22 cellular contexts compared by ENCODE assay signal in the genomic region with DNA sequence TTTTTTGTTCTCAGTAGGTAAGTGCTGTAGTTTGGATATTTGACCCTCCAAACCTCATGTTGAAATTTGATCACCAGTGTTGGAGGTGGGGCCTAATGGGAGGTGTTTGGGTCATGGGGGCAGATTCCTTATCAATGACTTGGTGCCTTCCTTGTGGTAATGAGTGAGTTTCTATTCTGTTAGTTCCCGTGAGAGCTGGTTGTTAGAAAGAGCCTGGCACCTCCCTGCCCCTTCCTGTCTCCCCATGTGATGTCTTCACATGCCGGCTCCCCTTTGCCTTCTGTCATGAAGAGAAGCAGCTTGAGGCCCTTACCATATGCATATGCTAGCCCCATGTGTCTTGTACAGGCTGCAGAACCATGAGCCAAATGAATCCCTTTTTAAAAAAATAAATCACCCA.
DNase-seq lines count a peak whose midpoint lies in the region; ATAC-seq, FAIRE-seq and TF ChIP-seq lines count a peak whose summit lies in the region.
"Had no signal": no experiment of that assay in that cellular context is flagged by ENCODE, and none has a peak within 500 bp of the region (broad histone marks: within the 10 kb centered on the region; RNA-seq: fewer than 3 reads in every experiment).

No MANE protein-coding gene starts in this region.

- no peak overlapping the region for H2AFZ ChIP-seq in IMR-90 (replicated peaks; ENCODE audit: low read length, poor library complexity)
- H2AFZ ChIP-seq in astrocyte (ENCODE audit: low read depth, low read length) = no peak overlapping the region

- H3K4me1 ChIP-seq in IMR-90 (ENCODE audit: control insufficient read depth, insufficient read depth, low read length) (peaks cover 2% of the 10 kb centered on the region; the same call in 1 of the 2 replicates), astrocyte (ENCODE audit: insufficient read depth, low read length) (peaks cover 16% of the 10 kb centered on the region)

- TF ChIP-seq POLR2A in IMR-90 (IDR thresholded peaks at IDR 0.05; ENCODE audit: low read depth, low read length) = no peak
- TF ChIP-seq POLR2A in H54 (IDR thresholded peaks at IDR 0.05; ENCODE audit: low read depth, low read length) = no peak

- in situ Hi-C loops in IMR-90 (cut with MboI; ENCODE audit: low sequenced_read_pairs) = no loop called here

- no peak overlapping the region for H4K8ac ChIP-seq in IMR-90 (ENCODE audit: low read depth in 2 of 2, low read length in 2 of 2)

- H2BK15ac ChIP-seq in IMR-90 (ENCODE audit: low read depth, low read length) = no peak overlapping the region

- H3K36me3 ChIP-seq in IMR-90 (ENCODE audit: control insufficient read depth, insufficient read depth, low read length) = no peaks in the 10 kb centered on the region
- H3K36me3 ChIP-seq in astrocyte (ENCODE audit: insufficient read depth, low read length) = no peaks in the 10 kb centered on the region
- H3K36me3 ChIP-seq: tibial artery had no signal

- FAIRE-seq in astrocyte (lab: Jason Lieb, UNC) = no peak
- no peak for FAIRE-seq in H54 (lab: Jason Lieb, UNC)
- FAIRE-seq: K562 had no signal

- H3K79me2 ChIP-seq in astrocyte (ENCODE audit: insufficient read depth, low read length) = no peaks in the 10 kb centered on the region

- BruUV-seq in IMR-90 (replicated peaks; lab: Mats Ljungman, UMichigan) = no TSS peak

- H3K14ac ChIP-seq in IMR-90 (replicated peaks; ENCODE audit: low read depth, low read length) = 0 out of 2 replicates have a peak overlapping the region, but pooled peaks have one; percentile 32

- H3K56ac ChIP-seq in IMR-90 (ENCODE audit: extremely low read depth, insufficient read depth, low read length) = no peak overlapping the region

- 80% methylated on average over 1 of the region's 2 CpGs; no CpG with 5 or more reads in 1 of the 2 experiments for WGBS in IMR-90 (ENCODE audit: extremely low coverage in 2 of 2, insufficient read length in 1 of 2), 2 experiments

- no peak overlapping the region for H3K23ac ChIP-seq in IMR-90 (ENCODE audit: low read depth, low read length)

- DNase-seq in ELF-1 (ENCODE audit: low read depth, low spot score) = peak; percentile 21
- DNase-seq in IMR-90 = peak; percentile 22
- peak; percentile 15 for DNase-seq in astrocyte (ENCODE audit: low read depth)
- peak; percentile 25 for DNase-seq in iPS DF 19.7 (ENCODE audit: low read depth, low spot score)
- DNase-seq in H54 (ENCODE audit: insufficient read length, low spot score) = no peak
- DNase-seq: activated CD4-positive, alpha-beta T cell treated with anti-CD3 and anti-CD28 coated beads, Interleukin-2, amount 10 ng/mL, durations not matched to agents 7 days and 5 days; activated gamma-delta T cell treated with Interleukin-2 at 50 U/mL for 16 hours; amygdala; CD4-positive, alpha-beta memory T cell; effector CD8-positive, alpha-beta T cell; MV-4-11; NCI-H187 treated with DMSO at 0.1 percent for 48 hours; NCI-H2227 treated with DMSO at 0.1 percent for 48 hours; RPMI8226; stimulated activated CD4-positive, alpha-beta T cell treated with anti-CD3 and anti-CD28 coated beads, Interleukin-2, amount 100 ng/mL, for 24 hours; stimulated activated naive CD8-positive, alpha-beta T cell treated with anti-CD3 and anti-CD28 coated beads, Interleukin-15, Interleukin-2, amounts not matched to agents 100 U/mL and 50 U/mL, for 24 hours; tibial artery had no signal

- H3K79me1 ChIP-seq in IMR-90 (ENCODE audit: low read depth in 1 of 2, low read length in 2 of 2) = peaks cover 0 to 3% of the 10 kb centered on the region in 2 experiments; a peak in 1 of 4 replicates

- CTCF ChIA-PET in IMR-90 (lab: Yijun Ruan, JAX) = no interaction called here

- peaks cover 9% of the 10 kb centered on the region for H3K36me3 Mint-ChIP-seq in astrocyte (ENCODE audit: low read depth, unreplicated experiment)

- 0 out of 2 replicates have a peak, but pooled peaks cover 2% of the 10 kb centered on the region for H3K9me3 ChIP-seq in IMR-90 (ENCODE audit: control insufficient read depth, insufficient read depth, low read length)
- H3K9me3 ChIP-seq in astrocyte (ENCODE audit: insufficient read depth, low read depth, low read length) = no peaks in the 10 kb centered on the region
- H3K9me3 ChIP-seq: tibial artery had no signal

- H3K27ac ChIP-seq in IMR-90 (ENCODE audit: insufficient read depth, low read length) (no peak overlapping the region), astrocyte (ENCODE audit: low read depth, low read length) (no peak overlapping the region)
- H3K27ac ChIP-seq: tibial artery had no signal

- H4K20me1 ChIP-seq in IMR-90 (ENCODE audit: insufficient read depth, low read length) (no peaks in the 10 kb centered on the region), astrocyte (ENCODE audit: insufficient read depth, low read length) (peaks cover 8% of the 10 kb centered on the region)

- no peak overlapping the region for H3K4me2 ChIP-seq in IMR-90 (ENCODE audit: low read depth, low read length)
- H3K4me2 ChIP-seq in astrocyte (ENCODE audit: low read length) = no peak overlapping the region

- H2AK5ac ChIP-seq in IMR-90 (ENCODE audit: low read depth, low read length) = no peak overlapping the region

- no peaks in the 10 kb centered on the region for H3K27me3 ChIP-seq in IMR-90 (ENCODE audit: control insufficient read depth, insufficient read depth, low read length)
- no peaks in the 10 kb centered on the region for H3K27me3 ChIP-seq in astrocyte (ENCODE audit: insufficient read depth, low read length)
- H3K27me3 ChIP-seq: tibial artery had no signal

- no peak overlapping the region for H3K4ac ChIP-seq in IMR-90 (ENCODE audit: low read depth, low read length)

- peaks cover 34% of the 10 kb centered on the region for H3K4me1 Mint-ChIP-seq in astrocyte (ENCODE audit: low read depth, unreplicated experiment)

- H4K91ac ChIP-seq in IMR-90 (ENCODE audit: insufficient read depth, low read depth, low read length) = no peak overlapping the region

- no peak overlapping the region for H2BK20ac ChIP-seq in IMR-90 (ENCODE audit: low read depth, low read length)

- H3K27me3 Mint-ChIP-seq in astrocyte (ENCODE audit: low read depth, unreplicated experiment) = no peaks in the 10 kb centered on the region
- H3K27me3 Mint-ChIP-seq: activated CD4-positive, alpha-beta T cell treated with anti-CD3 and anti-CD28 coated beads, Interleukin-2, amount 10 ng/mL, durations not matched to agents 7 days and 5 days; CD4-positive, alpha-beta memory T cell; natural killer cell treated with Interleukin-12 subunit alpha and Interleukin-12 subunit beta and Interleukin-15 and Interleukin-18, amount 100 ng/mL, for 72 hours had no signal

- no peak overlapping the region for H4K5ac ChIP-seq in IMR-90 (ENCODE audit: low read depth, low read length)

- intact Hi-C loops in IMR-90 (cut with micrococcal nuclease) = no loop called here

- no peak overlapping the region for H2BK120ac ChIP-seq in IMR-90 (ENCODE audit: low read depth, low read length)

- ATAC-seq in IMR-90 (ENCODE audit: low read depth) (no peak), GM19452 (IDR thresholded peaks at IDR 0.05; ENCODE audit: unreplicated experiment) (no peak), GM21447 (IDR thresholded peaks at IDR 0.05; ENCODE audit: unreplicated experiment) (no peak), GM21786 (IDR thresholded peaks at IDR 0.05; ENCODE audit: unreplicated experiment) (no peak)
- ATAC-seq: K562; natural killer cell treated with Interleukin-12 subunit alpha and Interleukin-12 subunit beta and Interleukin-15 and Interleukin-18, amount 100 ng/mL, for 72 hours; stimulated activated naive CD8-positive, alpha-beta T cell treated with anti-CD3 and anti-CD28 coated beads, Interleukin-15, Interleukin-2, amounts not matched to agents 100 U/mL and 50 U/mL, for 24 hours had no signal

- H3K9me3 Mint-ChIP-seq in astrocyte (ENCODE audit: unreplicated experiment) = no peaks in the 10 kb centered on the region
- H3K9me3 Mint-ChIP-seq: natural killer cell treated with Interleukin-12 subunit alpha and Interleukin-12 subunit beta and Interleukin-15 and Interleukin-18, amount 100 ng/mL, for 72 hours had no signal

- no peak overlapping the region for H3K18ac ChIP-seq in IMR-90 (ENCODE audit: low read depth, low read length)

- H2BK5ac ChIP-seq in IMR-90 (ENCODE audit: low read depth, low read length, poor library complexity, severe bottlenecking) = no peak overlapping the region

- no peak overlapping the region for H3K4me3 Mint-ChIP-seq in astrocyte (ENCODE audit: unreplicated experiment)
- H3K4me3 Mint-ChIP-seq: activated CD4-positive, alpha-beta T cell treated with anti-CD3 and anti-CD28 coated beads, Interleukin-2, amount 10 ng/mL, durations not matched to agents 7 days and 5 days; natural killer cell treated with Interleukin-12 subunit alpha and Interleukin-12 subunit beta and Interleukin-15 and Interleukin-18, amount 100 ng/mL, for 72 hours had no signal

- H3K9me1 ChIP-seq in IMR-90 (ENCODE audit: insufficient read depth, low read length) = no peaks in the 10 kb centered on the region

- peak overlapping the region; percentile 7 for H3K27ac Mint-ChIP-seq in astrocyte (ENCODE audit: unreplicated experiment)
- H3K27ac Mint-ChIP-seq: activated CD4-positive, alpha-beta T cell treated with anti-CD3 and anti-CD28 coated beads, Interleukin-2, amount 10 ng/mL, durations not matched to agents 7 days and 5 days; CD4-positive, alpha-beta memory T cell; natural killer cell treated with Interleukin-12 subunit alpha and Interleukin-12 subunit beta and Interleukin-15 and Interleukin-18, amount 100 ng/mL, for 72 hours had no signal

- TF ChIP-seq CTCF in IMR-90 (conservative IDR thresholded peaks at IDR 0.05; ENCODE audit: low read depth, low read length) (no peak), astrocyte (IDR thresholded peaks at IDR 0.05; ENCODE audit: insufficient read depth, low read depth, low read length) (no peak)

- dilution Hi-C loops in IMR-90 (cut with HindIII; ENCODE audit: low sequenced_read_pairs, unreplicated experiment) = no loop called here

- TF ChIP-seq RAD21 in IMR-90 (IDR thresholded peaks at IDR 0.05; ENCODE audit: low read length) = no peak

- H3K4me3 ChIP-seq in IMR-90 (ENCODE audit: insufficient read depth, low read depth, low read length) (no peak overlapping the region), astrocyte (ENCODE audit: insufficient read depth, low read depth, low read length) (no peak overlapping the region)
- H3K4me3 ChIP-seq: K562, tibial artery had no signal

- POLR2A ChIA-PET in IMR-90 (lab: Charles Lee; ENCODE audit: unreplicated experiment) = no interaction called here

- H3K9ac ChIP-seq in IMR-90 (ENCODE audit: low read depth, low read length) (no peak overlapping the region), astrocyte (ENCODE audit: low read length) (no peak overlapping the region)

- no peak overlapping the region for H2AK9ac ChIP-seq in IMR-90 (replicated peaks; ENCODE audit: low read depth, low read length, poor library complexity)

TF ChIP-seq in IMR-90, 13 proteins besides CTCF, POLR2A, EP300 and RAD21 (continues in another document):
- TF ChIP-seq RFX5 (IDR thresholded peaks at IDR 0.05; ENCODE audit: low read depth, low read length) = no peak
- TF ChIP-seq MAFK (IDR thresholded peaks at IDR 0.05; ENCODE audit: low read depth, low read length) = no peak
- TF ChIP-seq CEBPB (IDR thresholded peaks at IDR 0.05; ENCODE audit: low read depth, low read length) = no peak
- no peak for TF ChIP-seq CHD1 (IDR thresholded peaks at IDR 0.05; ENCODE audit: low read depth, low read length)
- TF ChIP-seq MAZ (IDR thresholded peaks at IDR 0.05; ENCODE audit: borderline replicate concordance, low read depth, low read length) = no peak
- no peak for TF ChIP-seq BHLHE40 (IDR thresholded peaks at IDR 0.05; ENCODE audit: low read depth, low read length)
